Comparison of ENCODE assay signal across 25 cellular contexts in the genomic region with DNA sequence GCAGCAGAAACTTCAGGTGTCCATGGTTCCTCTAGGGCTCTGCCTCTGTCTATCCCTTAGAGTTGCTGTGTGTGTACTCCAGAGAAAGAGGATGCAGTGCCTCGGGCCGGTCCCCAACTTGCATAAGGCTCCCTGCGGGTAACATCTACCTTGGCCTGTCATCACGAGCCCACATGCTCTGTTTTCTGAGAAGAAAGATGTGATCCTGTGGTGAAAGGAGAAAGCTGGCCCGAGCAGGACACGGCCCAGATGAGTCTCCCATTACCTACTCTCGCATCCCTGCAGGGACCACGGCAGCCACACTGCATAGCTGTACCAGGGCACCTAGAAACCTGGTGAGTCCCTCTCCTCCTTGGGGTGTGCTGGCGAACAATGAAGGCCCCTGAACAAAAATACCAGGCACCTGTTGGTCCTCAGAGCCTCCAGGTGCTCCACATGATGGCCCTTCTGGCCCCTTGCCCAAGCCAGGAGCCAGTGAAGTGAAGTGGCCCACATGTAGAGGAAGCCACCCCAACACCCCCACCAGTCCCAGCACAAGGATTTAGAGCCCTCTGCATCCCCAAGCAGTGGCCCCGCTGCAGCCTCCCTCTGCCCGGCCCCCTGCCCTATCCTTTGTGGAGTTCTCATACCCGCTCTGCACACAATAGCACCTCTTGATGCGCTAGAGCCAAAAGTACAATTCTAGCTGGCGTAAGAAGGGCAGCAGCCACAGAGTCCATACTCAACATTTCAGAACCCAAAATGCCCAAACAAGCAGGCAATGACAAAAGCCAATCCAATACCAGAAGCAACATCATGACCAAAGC.
DNase-seq lines count a peak whose midpoint lies in the region; TF ChIP-seq lines count a peak whose summit lies in the region.
"Had no signal": no experiment of that assay in that cellular context is flagged by ENCODE, and none has a peak within 500 bp of the region (broad histone marks: within the 10 kb centered on the region; RNA-seq: fewer than 3 reads in every experiment).

No MANE protein-coding gene starts in this region.

- H3K4me3 ChIP-seq in dorsolateral prefrontal cortex (no peak overlapping the region), stomach (no peak overlapping the region), neuronal stem cell (ENCODE audit: low read length in 2 of 2) (no peak overlapping the region)
- H3K4me3 ChIP-seq: left ventricle myocardium inferior, prostate gland, SJCRH30, tibial nerve had no signal

- no peak overlapping the region for H3K4me2 ChIP-seq in neuronal stem cell (ENCODE audit: insufficient read depth, low read length, poor library complexity, severe bottlenecking)

- no peak overlapping the region for H2BK120ac ChIP-seq in neuronal stem cell (ENCODE audit: low read depth, low read length)

- no peak for TF ChIP-seq CTCF in RWPE1 (conservative IDR thresholded peaks at IDR 0.05; ENCODE audit: low read depth)
- TF ChIP-seq CTCF in dorsolateral prefrontal cortex (IDR thresholded peaks at IDR 0.05 in 54 of 56, conservative IDR thresholded peaks at IDR 0.05 in 2 of 56; ENCODE audit: low read depth in 1 of 56, partially characterized antibody in 56 of 56): no peak
- no peak for TF ChIP-seq CTCF in stomach (IDR thresholded peaks at IDR 0.05)

- intact Hi-C loops in dorsolateral prefrontal cortex (cut with DNase I): no loop called here
- intact Hi-C loops in stomach (cut with DNase I; ENCODE audit: low total_unique reads): no loop called here

- no peak overlapping the region for H4K8ac ChIP-seq in neuronal stem cell (ENCODE audit: low read depth, low read length)

- H3K9me3 Mint-ChIP-seq in T-helper 2 cell treated with Interferon-gamma antibody and Interleukin-4, amounts not matched to agents 5 μg/mL and 100 μg/mL, for 36 hours: no peaks in the 10 kb centered on the region
- H3K9me3 Mint-ChIP-seq: activated naive CD8-positive, alpha-beta T cell treated with anti-CD3 and anti-CD28 coated beads for 36 hours; CD8-positive, alpha-beta T cell; effector memory CD8-positive, alpha-beta T cell; WTC11 had no signal

- WGBS in stomach, 5 donors: 82 to 95% (median 88%) methylated on average over 12 to 14 of the region's 14 CpGs
- no CpG with 5 or more reads among the region's 14 CpGs for WGBS in neuronal stem cell (ENCODE audit: extremely low coverage in 2 of 2, insufficient read length in 2 of 2, insufficient replicate concordance in 1 of 2), 2 donors

- H3K18ac ChIP-seq in neuronal stem cell (ENCODE audit: low read length): no peak overlapping the region

- H2AK5ac ChIP-seq in neuronal stem cell (ENCODE audit: low read depth, low read length): no peak overlapping the region

- no peak overlapping the region for H2BK12ac ChIP-seq in neuronal stem cell (ENCODE audit: low read length)

- no peak overlapping the region for H3K14ac ChIP-seq in neuronal stem cell (ENCODE audit: low read length)

- no peak overlapping the region for H2BK5ac ChIP-seq in neuronal stem cell (ENCODE audit: low read length)

- no peak overlapping the region for H2BK15ac ChIP-seq in neuronal stem cell (ENCODE audit: low read length)

- H3K4me1 ChIP-seq in stomach (peaks cover 0 to 10% (median 3%) of the 10 kb centered on the region in 4 donors), neuronal stem cell (ENCODE audit: control insufficient read depth in 2 of 2, insufficient read depth in 1 of 2, low read depth in 1 of 2, low read length in 2 of 2) (peaks cover 0 to 2% of the 10 kb centered on the region in 2 donors)
- H3K4me1 ChIP-seq: prostate gland, SJCRH30 had no signal

- CTCF ChIA-PET in RWPE1 (lab: Yijun Ruan, JAX): no interaction called here

- H3K27me3 ChIP-seq in dorsolateral prefrontal cortex (no peaks in the 10 kb centered on the region), stomach (peaks cover 0 to 21% (median 4%) of the 10 kb centered on the region in 3 donors), neuronal stem cell (ENCODE audit: control insufficient read depth in 3 of 3, insufficient read depth in 3 of 3, low read depth in 1 of 3, low read length in 3 of 3) (peaks cover 0 to 7% (median 0%) of the 10 kb centered on the region in 3 experiments)
- H3K27me3 ChIP-seq: BE2C, SJCRH30, tibial nerve had no signal

- no peak for TF ChIP-seq POLR2A in stomach (IDR thresholded peaks at IDR 0.05)

- no peak overlapping the region for H3K27ac Mint-ChIP-seq in T-helper 2 cell treated with Interferon-gamma antibody and Interleukin-4, amounts not matched to agents 5 μg/mL and 100 μg/mL, for 36 hours
- H3K27ac Mint-ChIP-seq: activated naive CD8-positive, alpha-beta T cell treated with anti-CD3 and anti-CD28 coated beads for 36 hours; CD8-positive, alpha-beta T cell; effector memory CD8-positive, alpha-beta T cell; WTC11 had no signal

- H3K36me3 Mint-ChIP-seq in T-helper 2 cell treated with Interferon-gamma antibody and Interleukin-4, amounts not matched to agents 5 μg/mL and 100 μg/mL, for 36 hours (ENCODE audit: low read depth): no peaks in the 10 kb centered on the region
- H3K36me3 Mint-ChIP-seq: activated naive CD8-positive, alpha-beta T cell treated with anti-CD3 and anti-CD28 coated beads for 36 hours; CD8-positive, alpha-beta T cell; WTC11 had no signal

- peak; percentile 21 for DNase-seq in activated CD8-positive, alpha-beta memory T cell treated with anti-CD3 and anti-CD28 coated beads for 24 hours
- DNase-seq in activated CD8-positive, alpha-beta memory T cell treated with anti-CD3 and anti-CD28 coated beads, Interleukin-2, amount 50 U/mL, for 4 hours: no peak
- DNase-seq in RWPE1 (ENCODE audit: low spot score) (no peak), dorsolateral prefrontal cortex (peak in 2 of 10 donors; percentile 1 to 29), stomach (peak; percentile 19), medulla oblongata (ENCODE audit: extremely low spot score) (no peak), neuronal stem cell (ENCODE audit: low spot score) (no peak)
- DNase-seq in T-helper 2 cell treated with Interferon-gamma antibody and Interleukin-4, amounts not matched to agents 5 μg/mL and 100 μg/mL, for 36 hours (ENCODE audit: low spot score): no peak
- DNase-seq: activated CD4-positive, alpha-beta T cell treated with anti-CD3 and anti-CD28 coated beads, Interleukin-2, amount 50 U/mL, for 1 hour; activated naive CD8-positive, alpha-beta T cell treated with anti-CD3 and anti-CD28 coated beads for 36 hours; BE2C; effector memory CD8-positive, alpha-beta T cell; erythroblast; Karpas-422; left ventricle myocardium inferior; NCI-H1417 treated with DMSO at 0.1 percent for 48 hours; NCI-H2081; NCI-H774; SJCRH30 had no signal

- no peaks in the 10 kb centered on the region for H3K27me3 Mint-ChIP-seq in T-helper 2 cell treated with Interferon-gamma antibody and Interleukin-4, amounts not matched to agents 5 μg/mL and 100 μg/mL, for 36 hours (ENCODE audit: low read depth)

- no peak overlapping the region for H3K4ac ChIP-seq in neuronal stem cell (ENCODE audit: low read length)

- H3K4me1 Mint-ChIP-seq in T-helper 2 cell treated with Interferon-gamma antibody and Interleukin-4, amounts not matched to agents 5 μg/mL and 100 μg/mL, for 36 hours (ENCODE audit: low read depth): peaks cover 11% of the 10 kb centered on the region

- no peak overlapping the region for H3K4me3 Mint-ChIP-seq in T-helper 2 cell treated with Interferon-gamma antibody and Interleukin-4, amounts not matched to agents 5 μg/mL and 100 μg/mL, for 36 hours
- H3K4me3 Mint-ChIP-seq: activated naive CD8-positive, alpha-beta T cell treated with anti-CD3 and anti-CD28 coated beads for 36 hours; CD8-positive, alpha-beta T cell; effector memory CD8-positive, alpha-beta T cell; WTC11 had no signal

- H3K23ac ChIP-seq in neuronal stem cell (ENCODE audit: low read depth, low read length, poor library complexity): no peak overlapping the region

- H4K91ac ChIP-seq in neuronal stem cell (ENCODE audit: low read depth, low read length, poor library complexity): no peak overlapping the region

- POLR2A ChIA-PET in RWPE1 (lab: Yijun Ruan, JAX; ENCODE audit: low non-redundant PET): no interaction called here

- H3K27ac ChIP-seq in RWPE1 (peak overlapping the region; percentile 59; the same call in 1 of the 2 replicates), dorsolateral prefrontal cortex (peak overlapping the region in 41 of 59 donors; percentile 1 to 84 (median 60)), stomach (no peak overlapping the region), neuronal stem cell (replicated peaks; ENCODE audit: low read length) (no peak overlapping the region)
- H3K27ac ChIP-seq: HL-60, left ventricle myocardium inferior, neutrophil, prostate gland, SJCRH30, tibial nerve had no signal

- H3K9ac ChIP-seq in neuronal stem cell (ENCODE audit: low read depth, low read length, poor library complexity): no peak overlapping the region

- H3K36me3 ChIP-seq in stomach (no peaks in the 10 kb centered on the region), neuronal stem cell (replicated peaks in 1 of 2; ENCODE audit: control insufficient read depth in 2 of 2, insufficient read depth in 2 of 2, low read length in 2 of 2) (no peaks in the 10 kb centered on the region)
- H3K36me3 ChIP-seq: BE2C, left ventricle myocardium inferior, neutrophil, prostate gland, SJCRH30, tibial nerve had no signal

- H2AFZ ChIP-seq in neuronal stem cell (ENCODE audit: low read length): no peak overlapping the region

- no peak for TF ChIP-seq EP300 in stomach (IDR thresholded peaks at IDR 0.05)

- H3K9me3 ChIP-seq in stomach: no peaks in the 10 kb centered on the region
- H3K9me3 ChIP-seq in neuronal stem cell (replicated peaks in 1 of 2; ENCODE audit: control insufficient read depth in 2 of 2, insufficient read depth in 1 of 2, low read depth in 1 of 2, low read length in 2 of 2): no peaks in the 10 kb centered on the region
- H3K9me3 ChIP-seq: BE2C, left ventricle myocardium inferior, neutrophil, prostate gland, SJCRH30, tibial nerve had no signal

- H3K79me1 ChIP-seq in neuronal stem cell (ENCODE audit: low read depth, low read length): no peaks in the 10 kb centered on the region

Comparison
In these comparisons a context has a peak if more than half of its experiments do, and no peak if none do; other contexts are left out.
1. DNase-seq: peak in activated CD8-positive, alpha-beta memory T cell treated with anti-CD3 and anti-CD28 coated beads for 24 hours (single experiment) and stomach (single experiment); none in activated CD8-positive, alpha-beta memory T cell treated with anti-CD3 and anti-CD28 coated beads, Interleukin-2, amount 50 U/mL, for 4 hours (single experiment), RWPE1 (single experiment), T-helper 2 cell treated with Interferon-gamma antibody and Interleukin-4, amounts not matched to agents 5 μg/mL and 100 μg/mL, for 36 hours (single experiment), medulla oblongata (single experiment) and neuronal stem cell (single experiment).
2. H3K27ac ChIP-seq: peak in RWPE1 (single experiment) and dorsolateral prefrontal cortex (41 of 59); none in stomach (0 of 5) and neuronal stem cell (single experiment).